ENCODE assay signal across 24 cellular contexts in the genomic region with DNA sequence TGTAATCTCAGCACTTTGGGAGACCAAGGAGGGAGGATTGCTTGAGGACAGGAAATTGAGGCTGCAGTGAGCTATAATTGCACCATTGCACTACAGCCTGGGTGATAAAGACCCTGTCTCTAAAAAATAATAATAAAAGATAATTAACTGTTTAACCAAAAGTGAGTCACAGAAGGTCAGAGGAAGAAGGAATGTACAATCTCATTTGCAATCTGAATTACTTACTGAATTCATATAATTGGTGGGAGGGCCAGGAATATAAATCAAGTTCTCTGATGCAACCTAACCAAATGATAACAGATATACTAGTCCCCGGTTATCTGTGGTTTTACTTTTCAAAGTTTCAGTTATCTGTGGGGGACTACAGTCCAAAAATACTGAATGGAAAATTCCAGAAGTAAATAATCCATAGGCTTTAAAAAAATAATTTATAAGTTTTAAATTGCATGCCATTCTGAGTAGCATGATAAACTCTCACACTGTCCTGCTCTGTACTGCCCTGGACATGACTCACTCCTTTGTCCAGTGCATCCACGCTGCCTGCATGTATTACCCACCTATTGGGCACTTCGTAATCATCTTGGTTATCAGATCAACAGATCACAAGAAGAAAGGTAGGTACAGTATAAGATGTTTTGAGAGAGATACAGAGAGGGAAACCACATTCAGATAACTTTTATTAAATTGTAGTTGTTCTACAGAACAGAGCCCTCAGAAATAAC. TPM values are rescaled to one million over a fixed set of nuclear protein-coding genes. Genes with fewer than 3 reads are reported as not detected.
"Had no signal": no experiment of that assay in that cellular context is flagged by ENCODE, and none has a peak within 500 bp of the region (broad histone marks: within the 10 kb centered on the region; RNA-seq: fewer than 3 reads in every experiment).

No MANE protein-coding gene starts in this region.

- H3K9me3 ChIP-seq: prostate gland had no signal

- ATAC-seq: activated CD8-positive, alpha-beta memory T cell treated with anti-CD3 and anti-CD28 coated beads, Interleukin-2, amount 10 ng/mL, durations not matched to agents 7 days and 5 days; activated naive CD4-positive, alpha-beta T cell treated with anti-CD3 and anti-CD28 coated beads, Interleukin-2, amount 50 U/mL, for 72 hours; activated T-cell treated with anti-CD3 and anti-CD28 coated beads, Interleukin-2, amount 50 U/mL, for 4 hours; foreskin keratinocyte; heart left ventricle; left lung; natural killer cell treated with Interleukin-12 subunit alpha and Interleukin-12 subunit beta and Interleukin-15 and Interleukin-18, amount 100 ng/mL, for 72 hours; sciatic nerve; stimulated activated memory B cell treated with anti-CD40 and anti-IgM and Interleukin-4, amounts not matched to agents 10 μg/mL and 1 μg/mL and 100 μg/mL, for 72 hours had no signal

- H3K4me1 ChIP-seq: foreskin keratinocyte, left lung, prostate gland, spleen had no signal

- H3K27ac ChIP-seq: dorsolateral prefrontal cortex, esophagus muscularis mucosa, foreskin keratinocyte, heart left ventricle, left lung, prostate gland, spleen, tibial artery had no signal

- H3K36me3 ChIP-seq: prostate gland had no signal

- FAIRE-seq: endometrium had no signal

- DNase-seq: activated CD4-positive, alpha-beta T cell treated with anti-CD3 and anti-CD28 coated beads for 1 hour; activated CD4-positive, alpha-beta T cell treated with anti-CD3 and anti-CD28 coated beads, Interleukin-2, amount 50 U/mL, for 48 hours; activated CD8-positive, alpha-beta memory T cell treated with anti-CD3 and anti-CD28 coated beads, Interleukin-2, amount 10 ng/mL, durations not matched to agents 7 days and 5 days; activated effector memory CD4-positive, alpha-beta T cell treated with anti-CD3 and anti-CD28 coated beads, Interleukin-2, amount 50 U/mL, for 16 hours; activated T-cell treated with anti-CD3 and anti-CD28 coated beads, Interleukin-2, amount 50 U/mL, for 4 hours; amygdala; dorsolateral prefrontal cortex; foreskin keratinocyte; heart left ventricle; islet precursor cell; left lung; mesenchymal stem cell; occipital lobe; spleen; stimulated activated CD4-positive, alpha-beta T cell treated with anti-CD3 and anti-CD28 coated beads, Interleukin-1b, Interleukin-23, amount 100 ng/mL, for 48 hours; T1000; tibial artery had no signal

- H3K27me3 ChIP-seq: dorsolateral prefrontal cortex, esophagus muscularis mucosa, foreskin keratinocyte, heart left ventricle, left lung, spleen, tibial artery had no signal

- H3K4me3 ChIP-seq: dorsolateral prefrontal cortex, esophagus muscularis mucosa, heart left ventricle, left lung, prostate gland, spleen, tibial artery had no signal

RNA-seq across cellular contexts. Expression of a gene that starts 12.8 kb away (rescaled TPM):
- total RNA-seq: activated CD8-positive, alpha-beta memory T cell treated with anti-CD3 and anti-CD28 coated beads, Interleukin-2, amount 10 ng/mL, durations not matched to agents 7 days and 5 days; activated naive CD4-positive, alpha-beta T cell treated with anti-CD3 and anti-CD28 coated beads, Interleukin-2, amount 50 U/mL, for 72 hours; activated T-cell treated with anti-CD3 and anti-CD28 coated beads, Interleukin-2, amount 50 U/mL, for 4 hours; natural killer cell treated with Interleukin-12 subunit alpha and Interleukin-12 subunit beta and Interleukin-15 and Interleukin-18, amount 100 ng/mL, for 72 hours had no signal
